ENCODE assay signal across 12 cellular contexts in genomic region chr15:41944313-41944940, GRCh38. TPM values are rescaled to one million over a fixed set of nuclear protein-coding genes. Genes with fewer than 3 reads are reported as not detected.
DNase-seq lines count a peak whose midpoint lies in the region; ATAC-seq, FAIRE-seq and TF ChIP-seq lines count a peak whose summit lies in the region.
"Had no signal": no experiment of that assay in that cellular context is flagged by ENCODE, and none has a peak within 500 bp of the region (broad histone marks: within the 10 kb centered on the region; RNA-seq: fewer than 3 reads in every experiment).

No MANE protein-coding gene starts in this region.

- no peak for ATAC-seq in HG03439 (IDR thresholded peaks at IDR 0.05; ENCODE audit: unreplicated experiment)

- DNase-seq in activated CD4-positive, alpha-beta memory T cell treated with anti-CD3 and anti-CD28 coated beads for 36 hours: no peak
- DNase-seq in activated CD4-positive, alpha-beta memory T cell treated with anti-CD3 and anti-CD28 coated beads, Interleukin-2, amount 10 ng/mL, durations not matched to agents 7 days and 5 days: no peak
- DNase-seq in H1 (ENCODE audit: low read depth in 1 of 2, low spot score in 2 of 2) (no peak), mesendoderm (peak; percentile 76)
- DNase-seq in NK-92 treated with Interleukin-12 subunit alpha and Interleukin-12 subunit beta, amount 100 ng/mL, for 24 hours (lab: John Stamatoyannopoulos, UW): no peak
- DNase-seq in central memory CD4-positive, alpha-beta T cell: no peak
- no peak for DNase-seq in effector CD4-positive, alpha-beta T cell
- DNase-seq: activated naive CD8-positive, alpha-beta T cell treated with anti-CD3 and anti-CD28 coated beads, Interleukin-2, amount 10 ng/mL, durations not matched to agents 7 days and 5 days; NCI-H2171; small intestine had no signal

- no peak overlapping the region for H3K14ac ChIP-seq in H1 (ENCODE audit: insufficient read length)

- H4K91ac ChIP-seq in H1 (replicated peaks; ENCODE audit: insufficient read length, low read length): no peak overlapping the region

- H3K23ac ChIP-seq in H1 (ENCODE audit: insufficient read length): no peak overlapping the region
- no peak overlapping the region for H3K23ac ChIP-seq in mesendoderm (ENCODE audit: low read length)

- CTCF ChIA-PET in activated CD4-positive, alpha-beta memory T cell treated with anti-CD3 and anti-CD28 coated beads for 36 hours (lab: Charles Lee): no interaction called here
- CTCF ChIA-PET in activated CD4-positive, alpha-beta memory T cell treated with anti-CD3 and anti-CD28 coated beads, Interleukin-2, amount 10 ng/mL, durations not matched to agents 7 days and 5 days (lab: Charles Lee): no interaction called here
- CTCF ChIA-PET in H1 (lab: Charles Lee; ENCODE audit: partially characterized antibody): interaction anchor here (1.3 to 1.5 kb wide), 2 partner anchors 11 to 12 kb away, joined by 3 to 4 read pairs; no protein-coding TSS in a partner anchor

- H2BK15ac ChIP-seq in H1 (ENCODE audit: low read length) (no peak overlapping the region), mesendoderm (replicated peaks; ENCODE audit: low read depth) (no peak overlapping the region)

- peak overlapping the region; percentile 38 for H3K27ac Mint-ChIP-seq in activated CD4-positive, alpha-beta memory T cell treated with anti-CD3 and anti-CD28 coated beads for 36 hours
- no peak overlapping the region for H3K27ac Mint-ChIP-seq in activated CD4-positive, alpha-beta memory T cell treated with anti-CD3 and anti-CD28 coated beads, Interleukin-2, amount 10 ng/mL, durations not matched to agents 7 days and 5 days
- H3K27ac Mint-ChIP-seq: activated naive CD8-positive, alpha-beta T cell treated with anti-CD3 and anti-CD28 coated beads, Interleukin-2, amount 10 ng/mL, durations not matched to agents 7 days and 5 days had no signal

- H3K9ac ChIP-seq in H1 (replicated peaks in 1 of 4; ENCODE audit: extremely low read depth in 1 of 4, low read depth in 3 of 4, low read length in 3 of 4) (no peak overlapping the region), mesendoderm (ENCODE audit: low read length) (no peak overlapping the region)

- H4K5ac ChIP-seq in H1 (ENCODE audit: insufficient read length, low read depth, low read length) (no peak overlapping the region), mesendoderm (ENCODE audit: low read length) (no peak overlapping the region)

- no peak overlapping the region for H2BK12ac ChIP-seq in H1 (ENCODE audit: low read depth, low read length)

- no peak overlapping the region for H3K56ac ChIP-seq in H1 (replicated peaks; ENCODE audit: insufficient read length, low read depth, low read length)
- H3K56ac ChIP-seq in mesendoderm (ENCODE audit: low read length): no peak overlapping the region

- H4K8ac ChIP-seq in H1 (ENCODE audit: extremely low read depth, insufficient read depth, low read length): no peak overlapping the region; the same call in 1 of the 2 replicates
- H4K8ac ChIP-seq in mesendoderm (ENCODE audit: low read depth, low read length): no peak overlapping the region

- no peak for FAIRE-seq in H1 (lab: Jason Lieb, UNC)
- FAIRE-seq: small intestine had no signal

- no peak overlapping the region for H2AK5ac ChIP-seq in H1 (ENCODE audit: low read depth, low read length)
- H2AK5ac ChIP-seq in mesendoderm (ENCODE audit: low read length): no peak overlapping the region

- H3K79me1 ChIP-seq in H1 (ENCODE audit: low read depth, low read length) (peaks cover 2% of the 10 kb centered on the region), mesendoderm (ENCODE audit: low read length) (peaks cover 4% of the 10 kb centered on the region)

- H3K27ac ChIP-seq in H1 (ENCODE audit: low read depth, low read length) (no peak overlapping the region), mesendoderm (ENCODE audit: low read depth, low read length) (peak overlapping the region; percentile 6)
- H3K27ac ChIP-seq: 22Rv1 had no signal

- no peak for TF ChIP-seq POLR2A in H1 (IDR thresholded peaks at IDR 0.05; ENCODE audit: control extremely low read depth in 1 of 2, low read depth in 2 of 2, low read length in 2 of 2)

- H2AFZ ChIP-seq in H1 (ENCODE audit: low read length): no peak overlapping the region

- H3K4me1 ChIP-seq in H1 (replicated peaks in 1 of 4; ENCODE audit: control insufficient read depth in 3 of 4, insufficient read depth in 4 of 4, low read length in 3 of 4) (peaks cover 0 to 4% (median 3%) of the 10 kb centered on the region in 4 experiments; a peak in 2 of 7 replicates), mesendoderm (ENCODE audit: control insufficient read depth, low read depth, low read length) (no peaks in the 10 kb centered on the region)

- H4K20me1 ChIP-seq in H1 (replicated peaks in 1 of 2; ENCODE audit: control insufficient read depth in 1 of 2, insufficient read depth in 2 of 2, low read length in 2 of 2): peaks cover 1 to 11% of the 10 kb centered on the region in 2 experiments

- no peak overlapping the region for H2BK20ac ChIP-seq in H1 (ENCODE audit: low read length)

- H3K27me3 ChIP-seq in H1 (replicated peaks in 1 of 4; ENCODE audit: control insufficient read depth in 3 of 4, extremely low read depth in 1 of 4, insufficient read depth in 3 of 4, low read length in 3 of 4): no peaks in the 10 kb centered on the region
- no peaks in the 10 kb centered on the region for H3K27me3 ChIP-seq in mesendoderm (ENCODE audit: insufficient read depth, low read length, poor library complexity)

- peak overlapping the region; percentile 31 for H2BK5ac ChIP-seq in H1 (ENCODE audit: low read depth, low read length)
- H2BK5ac ChIP-seq in mesendoderm (ENCODE audit: low read length): no peak overlapping the region

- no peaks in the 10 kb centered on the region for H3K9me3 Mint-ChIP-seq in activated CD4-positive, alpha-beta memory T cell treated with anti-CD3 and anti-CD28 coated beads for 36 hours
- no peaks in the 10 kb centered on the region for H3K9me3 Mint-ChIP-seq in activated CD4-positive, alpha-beta memory T cell treated with anti-CD3 and anti-CD28 coated beads, Interleukin-2, amount 10 ng/mL, durations not matched to agents 7 days and 5 days
- H3K9me3 Mint-ChIP-seq: activated naive CD8-positive, alpha-beta T cell treated with anti-CD3 and anti-CD28 coated beads, Interleukin-2, amount 10 ng/mL, durations not matched to agents 7 days and 5 days had no signal

- H3K4me3 Mint-ChIP-seq in activated CD4-positive, alpha-beta memory T cell treated with anti-CD3 and anti-CD28 coated beads for 36 hours: no peak overlapping the region
- H3K4me3 Mint-ChIP-seq in activated CD4-positive, alpha-beta memory T cell treated with anti-CD3 and anti-CD28 coated beads, Interleukin-2, amount 10 ng/mL, durations not matched to agents 7 days and 5 days: no peak overlapping the region
- H3K4me3 Mint-ChIP-seq: activated naive CD8-positive, alpha-beta T cell treated with anti-CD3 and anti-CD28 coated beads, Interleukin-2, amount 10 ng/mL, durations not matched to agents 7 days and 5 days had no signal

- H3K23me2 ChIP-seq in H1 (ENCODE audit: low read depth, low read length): no peaks in the 10 kb centered on the region

- peaks cover 0 to 4% of the 10 kb centered on the region in 2 experiments; a peak in 1 of 4 replicates for H3K79me2 ChIP-seq in H1 (ENCODE audit: control insufficient read depth in 1 of 2, insufficient read depth in 2 of 2, low read length in 2 of 2)
- H3K79me2 ChIP-seq in mesendoderm (ENCODE audit: control insufficient read depth, insufficient read depth, low read length): peaks cover 1% of the 10 kb centered on the region

- H2BK120ac ChIP-seq in H1 (replicated peaks; ENCODE audit: low read depth, low read length) (no peak overlapping the region), mesendoderm (ENCODE audit: low read depth, low read length) (no peak overlapping the region)

- H3K36me3 ChIP-seq in H1 (ENCODE audit: control insufficient read depth in 2 of 4, insufficient read depth in 4 of 4, low read length in 3 of 4): peaks cover 2 to 13% (median 6%) of the 10 kb centered on the region in 4 experiments; a peak in 6 of 8 replicates
- H3K36me3 ChIP-seq in mesendoderm (ENCODE audit: control insufficient read depth, insufficient read depth, low read length): no peaks in the 10 kb centered on the region

- H3K4me1 Mint-ChIP-seq in activated CD4-positive, alpha-beta memory T cell treated with anti-CD3 and anti-CD28 coated beads for 36 hours (ENCODE audit: low read depth): peaks cover 32% of the 10 kb centered on the region
- H3K4me1 Mint-ChIP-seq in activated CD4-positive, alpha-beta memory T cell treated with anti-CD3 and anti-CD28 coated beads, Interleukin-2, amount 10 ng/mL, durations not matched to agents 7 days and 5 days: peaks cover 34% of the 10 kb centered on the region

- H3K4ac ChIP-seq in H1 (replicated peaks; ENCODE audit: insufficient read length, low read depth, low read length): no peak overlapping the region
- H3K4ac ChIP-seq in mesendoderm (ENCODE audit: low read depth, low read length): no peak overlapping the region

- no peaks in the 10 kb centered on the region for H3K9me3 ChIP-seq in H1 (ENCODE audit: insufficient read depth in 2 of 2, low read depth in 1 of 2, low read length in 1 of 2)

- H3K4me2 ChIP-seq in H1 (ENCODE audit: insufficient read depth in 1 of 2, low read depth in 2 of 2, low read length in 2 of 2): no peak overlapping the region
- no peak overlapping the region for H3K4me2 ChIP-seq in mesendoderm (ENCODE audit: low read length)

- H3K27me3 Mint-ChIP-seq in activated CD4-positive, alpha-beta memory T cell treated with anti-CD3 and anti-CD28 coated beads for 36 hours: no peaks in the 10 kb centered on the region
- H3K27me3 Mint-ChIP-seq in activated CD4-positive, alpha-beta memory T cell treated with anti-CD3 and anti-CD28 coated beads, Interleukin-2, amount 10 ng/mL, durations not matched to agents 7 days and 5 days: no peaks in the 10 kb centered on the region
- H3K27me3 Mint-ChIP-seq: activated naive CD8-positive, alpha-beta T cell treated with anti-CD3 and anti-CD28 coated beads, Interleukin-2, amount 10 ng/mL, durations not matched to agents 7 days and 5 days had no signal

- no peak for TF ChIP-seq EP300 in H1 (IDR thresholded peaks at IDR 0.05; ENCODE audit: borderline replicate concordance in 1 of 2, low read depth in 2 of 2, low read length in 2 of 2)

- POLR2A ChIA-PET in activated CD4-positive, alpha-beta memory T cell treated with anti-CD3 and anti-CD28 coated beads for 36 hours (lab: Charles Lee): interaction anchor here (5.8 kb wide), 1 partner anchor 27 kb away, joined by 63 read pairs; the partner anchor contains the start of gene EHD4
- POLR2A ChIA-PET in activated CD4-positive, alpha-beta memory T cell treated with anti-CD3 and anti-CD28 coated beads, Interleukin-2, amount 10 ng/mL, durations not matched to agents 7 days and 5 days (lab: Charles Lee): interaction anchor here (10.7 kb wide), 1 partner anchor 27 kb away, joined by 186 read pairs; the partner anchor contains the start of gene EHD4
- POLR2A ChIA-PET in H1 (lab: Charles Lee; ENCODE audit: partially characterized antibody): interaction anchor here (1.3 kb wide), 1 partner anchor 17 kb away, joined by 4 read pairs; no protein-coding TSS in a partner anchor

- TF ChIP-seq RAD21 in H1 (IDR thresholded peaks at IDR 0.05 in 1 of 2, conservative IDR thresholded peaks at IDR 0.05 in 1 of 2; ENCODE audit: low read depth in 2 of 2, low read length in 2 of 2): no peak

- H3K4me3 ChIP-seq in H1 (ENCODE audit: extremely low read depth in 1 of 4, insufficient read depth in 2 of 4, low read depth in 3 of 4, low read length in 4 of 4) (no peak overlapping the region), mesendoderm (ENCODE audit: low read length) (no peak overlapping the region)

- H3K18ac ChIP-seq in H1 (ENCODE audit: extremely low read depth, low read length) (no peak overlapping the region), mesendoderm (ENCODE audit: low read length) (no peak overlapping the region)

- TF ChIP-seq CTCF in H1 (IDR thresholded peaks at IDR 0.05; ENCODE audit: control extremely low read depth in 1 of 3, insufficient read depth in 1 of 3, low read depth in 1 of 3, low read length in 3 of 3): no peak

- H3K36me3 Mint-ChIP-seq in activated CD4-positive, alpha-beta memory T cell treated with anti-CD3 and anti-CD28 coated beads for 36 hours: peaks cover 11% of the 10 kb centered on the region
- peaks cover 28% of the 10 kb centered on the region for H3K36me3 Mint-ChIP-seq in activated CD4-positive, alpha-beta memory T cell treated with anti-CD3 and anti-CD28 coated beads, Interleukin-2, amount 10 ng/mL, durations not matched to agents 7 days and 5 days (ENCODE audit: low read depth)
- H3K36me3 Mint-ChIP-seq: activated naive CD8-positive, alpha-beta T cell treated with anti-CD3 and anti-CD28 coated beads, Interleukin-2, amount 10 ng/mL, durations not matched to agents 7 days and 5 days had no signal

- WGBS in H1 (ENCODE audit: extremely low coverage in 1 of 2, insufficient coverage in 1 of 2, insufficient read length in 1 of 2, insufficient replicate concordance in 2 of 2, low coverage in 1 of 2, low lambda C conversion rate in 2 of 2, missing lambda C conversion rate in 1 of 2), 2 experiments: 87% methylated on average over 8 of the region's 8 CpGs; no CpG with 5 or more reads in 1 of the 2 experiments
- no CpG with 5 or more reads among the region's 8 CpGs for WGBS in mesendoderm (ENCODE audit: extremely low coverage, insufficient coverage, low lambda C conversion rate)

- intact Hi-C loops in activated CD4-positive, alpha-beta memory T cell treated with anti-CD3 and anti-CD28 coated beads for 36 hours (cut with micrococcal nuclease): no loop called here

RNA-seq across cellular contexts. Expression of gene EHD4, which starts 27.9 kb away (rescaled TPM):
- 10 to 100 TPM; 43.6 to 45.0 TPM for total RNA-seq in activated CD4-positive, alpha-beta memory T cell treated with anti-CD3 and anti-CD28 coated beads for 36 hours
- 10 to 100 TPM; 25.0 to 25.3 TPM for total RNA-seq in activated CD4-positive, alpha-beta memory T cell treated with anti-CD3 and anti-CD28 coated beads, Interleukin-2, amount 10 ng/mL, durations not matched to agents 7 days and 5 days
- 24.5 and 25.6 TPM in 2 replicates for total RNA-seq in H1 (2021; fragmentation: NEBNext Ultra II Directional; extraction: Animal tissue kit (Norgen Biotek cat#: 25700))
- polyA plus RNA-seq in H1 (2011; rRNA removed): 17.5 and 19.8 TPM in 2 replicates
- 18.3 TPM for polyA plus RNA-seq in H1 (2011; cell fraction: cytosol; rRNA removed)
- polyA plus RNA-seq in H1 (2011; cell fraction: nucleus; rRNA removed): 17.6 TPM
- polyA plus RNA-seq in H1 (2012, experiment 1 of 2): 17.4 to 19.9 TPM (median 19.3 TPM) in 4 replicates
- polyA plus RNA-seq in H1 (2012, experiment 2 of 2): 19.4 TPM
- 12.8 TPM for polyA plus RNA-seq in H1 (2013, experiment 1 of 2)
- polyA plus RNA-seq in H1 (2013, experiment 2 of 2): 13.5 TPM
- 23.8 TPM in 2 replicates for polyA minus RNA-seq in H1 (2011; rRNA and poly(A)+ RNA removed)
- 16.7 TPM for polyA minus RNA-seq in H1 (2011; cell fraction: cytosol; rRNA and poly(A)+ RNA removed)
- 25.9 TPM for polyA minus RNA-seq in H1 (2011; cell fraction: nucleus; rRNA and poly(A)+ RNA removed)
- 14.7 TPM for polyA plus RNA-seq in mesendoderm (2013, experiment 1 of 2)
- 14.6 TPM for polyA plus RNA-seq in mesendoderm (2013, experiment 2 of 2)

RNA-seq across cellular contexts. Expression of gene SPTBN5, which starts 50.6 kb away (rescaled TPM):
- 1 to 10 TPM in 1 of 2 experiments, under 1 TPM in 1; 0.88 to 1.6 TPM for total RNA-seq in activated CD4-positive, alpha-beta memory T cell treated with anti-CD3 and anti-CD28 coated beads for 36 hours
- 1 to 10 TPM; 1.5 to 1.6 TPM for total RNA-seq in activated CD4-positive, alpha-beta memory T cell treated with anti-CD3 and anti-CD28 coated beads, Interleukin-2, amount 10 ng/mL, durations not matched to agents 7 days and 5 days
- 0.84 and 1.1 TPM in 2 replicates for total RNA-seq in H1 (2021; fragmentation: NEBNext Ultra II Directional; extraction: Animal tissue kit (Norgen Biotek cat#: 25700))
- polyA plus RNA-seq in H1 (2011; rRNA removed): 0.32 and 0.38 TPM in 2 replicates
- 0.59 TPM for polyA plus RNA-seq in H1 (2011; cell fraction: cytosol; rRNA removed)
- 4.5 TPM for polyA plus RNA-seq in H1 (2011; cell fraction: nucleus; rRNA removed)
- 0.33 to 1.1 TPM (median 0.89 TPM) in 4 replicates for polyA plus RNA-seq in H1 (2012, experiment 1 of 2)
- polyA plus RNA-seq in H1 (2012, experiment 2 of 2): 0.12 TPM
- polyA plus RNA-seq in H1 (2013, experiment 1 of 2): 0.43 TPM
- 0.35 TPM for polyA plus RNA-seq in H1 (2013, experiment 2 of 2)
- 0.13 and 0.54 TPM in 2 replicates for polyA minus RNA-seq in H1 (2011; rRNA and poly(A)+ RNA removed)
- polyA minus RNA-seq in H1 (2011; cell fraction: cytosol; rRNA and poly(A)+ RNA removed): not detected
- polyA minus RNA-seq in H1 (2011; cell fraction: nucleus; rRNA and poly(A)+ RNA removed): 1.00 TPM
- polyA plus RNA-seq in mesendoderm (2013, experiment 1 of 2): 0.13 TPM
- polyA plus RNA-seq in mesendoderm (2013, experiment 2 of 2): 0.15 TPM
